Comparison of ENCODE assay signal across 24 cellular contexts in the genomic region with DNA sequence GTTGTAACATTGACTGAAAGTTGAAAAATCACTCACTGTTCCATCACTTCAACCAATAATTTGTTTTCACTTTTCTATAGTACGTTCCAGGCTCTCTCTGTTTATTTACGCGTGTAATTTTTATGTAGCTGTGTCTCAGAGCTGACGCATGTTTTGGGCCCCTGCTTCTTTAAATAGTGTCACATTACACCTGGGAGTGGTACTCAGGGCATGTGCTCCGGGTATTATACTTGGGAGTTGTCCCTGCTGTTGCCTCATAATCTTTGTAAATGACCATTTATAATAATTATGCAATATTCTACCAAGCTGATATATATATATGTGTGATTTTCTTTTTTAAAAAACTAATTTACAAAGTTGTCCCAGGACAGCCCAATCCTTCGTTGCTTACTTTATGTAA.
A peak's percentile ranks its signal among the peaks of the same experiment; 100 is the strongest.
DNase-seq lines count a peak whose midpoint lies in the region; ATAC-seq and TF ChIP-seq lines count a peak whose summit lies in the region.
"Had no signal": no experiment of that assay in that cellular context is flagged by ENCODE, and none has a peak within 500 bp of the region (broad histone marks: within the 10 kb centered on the region; RNA-seq: fewer than 3 reads in every experiment).

No MANE protein-coding gene starts in this region.

- 70 to 84% methylated on average over 6 of the region's 6 CpGs for WGBS in lung, 2 donors
- WGBS in lower leg skin, 2 donors = 82 to 87% methylated on average over 6 of the region's 6 CpGs

- peaks cover 44% of the 10 kb centered on the region for H3K4me1 ChIP-seq in PC-3 (ENCODE audit: insufficient read depth, low read length)
- peaks cover 4 to 9% of the 10 kb centered on the region in 2 donors for H3K4me1 ChIP-seq in lung (ENCODE audit: control insufficient read depth in 2 of 2, insufficient read depth in 2 of 2, low read length in 2 of 2)

- TF ChIP-seq CTCF in PC-3 (conservative IDR thresholded peaks at IDR 0.05; ENCODE audit: low read depth, low read length) (no peak), lung (IDR thresholded peaks at IDR 0.05; ENCODE audit: control extremely low read depth, extremely low read depth) (no peak), lower leg skin (IDR thresholded peaks at IDR 0.05) (no peak)

- peak overlapping the region; percentile 48 for H3K4me2 ChIP-seq in PC-3 (ENCODE audit: low read length)
- H3K4me2 ChIP-seq: GM23338, PC-9, smooth muscle cell had no signal

- H3K4me3 ChIP-seq in PC-3 (ENCODE audit: low read length) (no peak overlapping the region), lung (no peak overlapping the region), lower leg skin (ENCODE audit: low read depth, poor library complexity, severe bottlenecking) (no peak overlapping the region)
- H3K4me3 ChIP-seq: GM23338, PC-9, smooth muscle cell had no signal

- BruUV-seq in PC-3 (replicated peaks; lab: Mats Ljungman, UMichigan) = no TSS peak

- H3K9ac ChIP-seq in PC-3 (ENCODE audit: low read length) = peak overlapping the region; percentile 53

- no peaks in the 10 kb centered on the region for H3K9me3 ChIP-seq in PC-3 (ENCODE audit: low read length)
- H3K9me3 ChIP-seq in lung (ENCODE audit: control insufficient read depth in 2 of 2, insufficient read depth in 1 of 2, low read length in 1 of 2) = no peaks in the 10 kb centered on the region

- no peaks in the 10 kb centered on the region for H3F3A ChIP-seq in PC-3 (ENCODE audit: low read length, unreplicated experiment)

- DNase-seq in NCI-H1436 (lab: John Stamatoyannopoulos, UW) (peak; percentile 30), NCI-H1436 treated with DMSO at 0.1 percent for 48 hours (lab: John Stamatoyannopoulos, UW) (no peak), HPDE6-E6E7 (ENCODE audit: extremely low spot score) (peak; percentile 54), PC-3 (peak; percentile 93), lung (ENCODE audit: low spot score) (no peak), ecto neural progenitor cell (ENCODE audit: low spot score) (no peak), lower leg skin (ENCODE audit: low spot score in 2 of 2) (no peak), AG08395 (ENCODE audit: low spot score) (no peak)
- DNase-seq: activated CD4-positive, alpha-beta T cell treated with anti-CD3 and anti-CD28 coated beads, Interleukin-2, amount 50 U/mL, for 48 hours; activated CD4-positive, CD25-positive, alpha-beta regulatory T cell; activated CD8-positive, alpha-beta memory T cell treated with anti-CD3 and anti-CD28 coated beads, Interleukin-2, amount 50 U/mL, for 48 hours; activated naive CD8-positive, alpha-beta T cell treated with anti-CD3 and anti-CD28 coated beads, Interleukin-2, amount 50 U/mL, for 24 hours; AML-193; CD8-positive, alpha-beta T cell; Karpas-422; MV-4-11; naive B cell; NCI-H2081; NCI-H526 treated with DMSO at 0.1 percent for 48 hours; PC-9; T-cell had no signal

- H4K20me1 ChIP-seq in PC-3 (ENCODE audit: low read length) = no peaks in the 10 kb centered on the region

- H3K36me3 ChIP-seq in PC-3 (ENCODE audit: low read depth, low read length) (no peaks in the 10 kb centered on the region), lung (ENCODE audit: control insufficient read depth in 2 of 2, insufficient read depth in 2 of 2, low read length in 2 of 2) (no peaks in the 10 kb centered on the region)

- CTCF ChIA-PET in PC-3 (lab: Charles Lee) = no interaction called here

- H3K27ac ChIP-seq in PC-3 (ENCODE audit: low read length) (peak overlapping the region; percentile 81), lung (ENCODE audit: low read depth in 1 of 2, low read length in 1 of 2) (no peak overlapping the region)
- H3K27ac ChIP-seq: epithelial cell of prostate, PC-9 had no signal

- no peak for TF ChIP-seq POLR2A in lower leg skin (IDR thresholded peaks at IDR 0.05)

- H3K27me3 ChIP-seq in PC-3 (ENCODE audit: low read length) = no peaks in the 10 kb centered on the region
- no peaks in the 10 kb centered on the region for H3K27me3 ChIP-seq in lung (ENCODE audit: control insufficient read depth, insufficient read depth)

- no peak overlapping the region for H2AFZ ChIP-seq in PC-3 (ENCODE audit: low read length)
- H2AFZ ChIP-seq: PC-9 had no signal

- intact Hi-C loops in PC-3 (cut with micrococcal nuclease) = no loop called here
- intact Hi-C loops in lower leg skin (cut with DNase I; ENCODE audit: low total_unique reads) = no loop called here

- POLR2A ChIA-PET in PC-3 (lab: Charles Lee; ENCODE audit: unreplicated experiment) = no interaction called here

- no peaks in the 10 kb centered on the region for H3K79me2 ChIP-seq in PC-3 (ENCODE audit: low read length)

- peak; percentile 87 for ATAC-seq in PC-3
- ATAC-seq in lung (ENCODE audit: insufficient read depth, low FRiP score) = peak; percentile 31
- ATAC-seq: CD8-positive, alpha-beta T cell; T-cell had no signal

- no peaks in the 10 kb centered on the region for H3K9me2 ChIP-seq in PC-3 (replicated peaks; ENCODE audit: low read length)

Comparison
In these comparisons a context has a peak if more than half of its experiments do, and no peak if none do; other contexts are left out.
1. DNase-seq: peak in NCI-H1436 (single experiment), HPDE6-E6E7 (single experiment) and PC-3 (single experiment); none in NCI-H1436 treated with DMSO at 0.1 percent for 48 hours (single experiment), lung (single experiment), ecto neural progenitor cell (single experiment), lower leg skin (0 of 2) and AG08395 (single experiment).